22 cellular contexts compared by ENCODE assay signal in the genomic region with DNA sequence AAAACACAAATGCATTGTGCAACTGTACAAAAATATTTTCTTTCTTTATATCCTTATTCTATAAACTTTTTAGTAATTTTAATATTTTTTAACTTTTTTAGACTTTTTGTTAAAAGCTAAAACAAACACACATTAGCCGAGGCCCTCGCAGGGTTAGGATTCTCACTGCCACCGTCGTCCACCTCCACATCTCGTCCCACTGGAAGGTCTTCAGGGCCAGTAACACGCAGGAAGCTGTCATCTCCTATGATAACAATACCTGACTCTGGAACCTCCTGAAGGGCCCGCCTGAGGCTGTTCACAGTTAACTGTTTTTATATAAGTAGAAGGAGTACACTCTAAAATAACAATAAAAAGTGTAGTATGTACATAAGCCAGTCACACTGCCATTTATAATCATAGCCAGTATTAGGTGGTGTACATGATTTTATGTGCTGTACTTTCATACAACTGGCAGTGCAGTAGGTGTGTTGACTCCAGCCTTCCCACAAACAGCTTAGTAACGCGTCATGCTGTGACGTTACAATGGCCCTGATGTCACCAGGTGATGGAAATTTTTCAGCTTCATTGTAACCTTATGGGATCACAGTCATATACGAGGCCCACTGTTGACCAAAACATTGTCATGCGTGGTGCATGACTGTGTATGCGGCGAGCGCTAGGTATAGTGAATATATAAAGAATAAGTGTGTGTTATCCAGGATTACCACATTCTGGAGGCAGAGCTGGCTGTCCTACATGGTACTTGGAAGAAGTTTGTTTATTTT. TPM values are rescaled to one million over a fixed set of nuclear protein-coding genes. Genes with fewer than 3 reads are reported as not detected.
"Had no signal": no experiment of that assay in that cellular context is flagged by ENCODE, and none has a peak within 500 bp of the region (broad histone marks: within the 10 kb centered on the region; RNA-seq: fewer than 3 reads in every experiment).

No MANE protein-coding gene starts in this region.

- H3K27me3 Mint-ChIP-seq: activated T-cell treated with anti-CD3 and anti-CD28 coated beads, Interleukin-2, amount 50 U/mL, for 24 hours had no signal

- H3K9me3 Mint-ChIP-seq: activated naive CD8-positive, alpha-beta T cell treated with anti-CD3 and anti-CD28 coated beads for 36 hours; activated T-cell treated with anti-CD3 and anti-CD28 coated beads, Interleukin-2, amount 50 U/mL, for 24 hours; nephron; stimulated activated effector memory CD8-positive, alpha-beta T cell treated with anti-CD3 and anti-CD28 coated beads, Interleukin-12 subunit alpha, Interleukin-12 subunit beta, amount 100 ng/mL, for 72 hours; T-helper 2 cell treated with Interferon-gamma antibody and Interleukin-4, amounts not matched to agents 5 μg/mL and 100 μg/mL, for 36 hours had no signal

- H3K4me3 Mint-ChIP-seq: activated naive CD8-positive, alpha-beta T cell treated with anti-CD3 and anti-CD28 coated beads for 36 hours; activated T-cell treated with anti-CD3 and anti-CD28 coated beads, Interleukin-2, amount 50 U/mL, for 24 hours; nephron; stimulated activated effector memory CD8-positive, alpha-beta T cell treated with anti-CD3 and anti-CD28 coated beads, Interleukin-12 subunit alpha, Interleukin-12 subunit beta, amount 100 ng/mL, for 72 hours; T-helper 2 cell treated with Interferon-gamma antibody and Interleukin-4, amounts not matched to agents 5 μg/mL and 100 μg/mL, for 36 hours had no signal

- ATAC-seq: activated CD4-positive, CD25-positive, alpha-beta regulatory T cell treated with anti-CD3 and anti-CD28 coated beads, Interleukin-2, amount 50 U/mL, for 24 hours; body of pancreas; right lobe of liver; stimulated activated effector memory CD8-positive, alpha-beta T cell treated with anti-CD3 and anti-CD28 coated beads, Interleukin-12 subunit alpha, Interleukin-12 subunit beta, amount 100 ng/mL, for 72 hours had no signal

- H3K36me3 Mint-ChIP-seq: stimulated activated effector memory CD8-positive, alpha-beta T cell treated with anti-CD3 and anti-CD28 coated beads, Interleukin-12 subunit alpha, Interleukin-12 subunit beta, amount 100 ng/mL, for 72 hours had no signal

- H3K9me3 ChIP-seq: body of pancreas, esophagus muscularis mucosa, right lobe of liver, thyroid gland, uterus had no signal

- DNase-seq: activated CD4-positive, alpha-beta T cell treated with anti-CD3 and anti-CD28 coated beads, Interleukin-2, amount 50 U/mL, for 1 hour; activated gamma-delta T cell treated with Interleukin-2 at 50 U/mL for 16 hours; activated naive CD8-positive, alpha-beta T cell treated with anti-CD3 and anti-CD28 coated beads for 36 hours; activated T-cell treated with anti-CD3 and anti-CD28 coated beads, Interleukin-2, amount 50 U/mL, for 24 hours; amygdala; body of pancreas; hypothalamus; occipital lobe; SW 1271; thyroid gland; uterus had no signal

- H3K27ac Mint-ChIP-seq: activated naive CD8-positive, alpha-beta T cell treated with anti-CD3 and anti-CD28 coated beads for 36 hours; activated T-cell treated with anti-CD3 and anti-CD28 coated beads, Interleukin-2, amount 50 U/mL, for 24 hours; nephron; stimulated activated effector memory CD8-positive, alpha-beta T cell treated with anti-CD3 and anti-CD28 coated beads, Interleukin-12 subunit alpha, Interleukin-12 subunit beta, amount 100 ng/mL, for 72 hours; T-helper 2 cell treated with Interferon-gamma antibody and Interleukin-4, amounts not matched to agents 5 μg/mL and 100 μg/mL, for 36 hours had no signal

RNA-seq across cellular contexts. Expression of gene TFF2, which starts 8.8 kb away (rescaled TPM):
- total RNA-seq: activated naive CD8-positive, alpha-beta T cell treated with anti-CD3 and anti-CD28 coated beads for 36 hours; esophagus muscularis mucosa; glomerular endothelial cell; kidney epithelial cell; lower leg skin; mesenteric fat pad; occipital lobe; pulmonary artery endothelial cell; uterus had no signal

RNA-seq across cellular contexts. Expression of gene TFF1, which starts 24.4 kb away (rescaled TPM):
- total RNA-seq: activated naive CD8-positive, alpha-beta T cell treated with anti-CD3 and anti-CD28 coated beads for 36 hours; esophagus muscularis mucosa; glomerular endothelial cell; kidney epithelial cell; lower leg skin; mesenteric fat pad; occipital lobe; pulmonary artery endothelial cell; right lobe of liver; thyroid gland; uterus had no signal

RNA-seq across cellular contexts. Expression of gene TFF3, which starts 26.8 kb away (rescaled TPM):
- total RNA-seq: activated naive CD8-positive, alpha-beta T cell treated with anti-CD3 and anti-CD28 coated beads for 36 hours; occipital lobe; pulmonary artery endothelial cell had no signal

RNA-seq across cellular contexts. Expression of gene TMPRSS3, which starts 53.9 kb away (rescaled TPM):
- total RNA-seq: esophagus muscularis mucosa, glomerular endothelial cell, mesenteric fat pad, occipital lobe, pulmonary artery endothelial cell had no signal
